9 cellular contexts compared by ENCODE assay signal in genomic region chr12:120263725-120264040, GRCh38. TPM values are rescaled to one million over a fixed set of nuclear protein-coding genes. Genes with fewer than 3 reads are reported as not detected.
DNase-seq lines count a peak whose midpoint lies in the region; ATAC-seq, FAIRE-seq and TF ChIP-seq lines count a peak whose summit lies in the region.
"Had no signal": no experiment of that assay in that cellular context is flagged by ENCODE, and none has a peak within 500 bp of the region (broad histone marks: within the 10 kb centered on the region; RNA-seq: fewer than 3 reads in every experiment).

No MANE protein-coding gene starts in this region.

- ATAC-seq in esophagus mucosa = no peak

- dilution Hi-C loops in endothelial cell of umbilical vein (cut with MboI; ENCODE audit: extremely low pct_ligation_motif_present, low sequenced_read_pairs) = no loop called here

- CTCF ChIA-PET in AG04450 (lab: Charles Lee) (interaction anchor here (0.6 to 21.8 kb wide), 4 partner anchors 29 to 167 kb away, joined by 5 to 685 read pairs (median 34); partner anchors contain the start of gene RPLP0), RWPE1 (lab: Yijun Ruan, JAX) (interaction anchor here (0.6 to 9.2 kb wide), 4 partner anchors 16 to 34 kb away, joined by 3 to 142 read pairs (median 6); no protein-coding TSS in a partner anchor), endothelial cell of umbilical vein (lab: Charles Lee) (interaction anchor here (1.1 to 33.5 kb wide), 6 partner anchors 11 to 63 kb away, joined by 3 to 1402 read pairs (median 13); partner anchors contain the start of genes RNU4-2 and RPLP0)

- H3K4me2 ChIP-seq in endothelial cell of umbilical vein (ENCODE audit: insufficient read depth, low read length) = peak overlapping the region; percentile 91
- no peak overlapping the region for H3K4me2 ChIP-seq in neural cell (ENCODE audit: low read length)

- H3K36me3 ChIP-seq in endothelial cell of umbilical vein (ENCODE audit: control insufficient read depth in 2 of 2, extremely low read depth in 1 of 2, insufficient read depth in 2 of 2, low read length in 2 of 2) (peaks cover 0 to 4% of the 10 kb centered on the region in 2 experiments), neural cell (ENCODE audit: insufficient read depth, low read length) (no peaks in the 10 kb centered on the region)

- no peak for TF ChIP-seq POLR2A in endothelial cell of umbilical vein (IDR thresholded peaks at IDR 0.05; ENCODE audit: low read depth, low read length)

- no peaks in the 10 kb centered on the region for H3K9me2 ChIP-seq in neural cell (ENCODE audit: insufficient read depth, low read length)

- no peaks in the 10 kb centered on the region for H3K27me3 ChIP-seq in AG04450 (ENCODE audit: control insufficient read depth, insufficient read depth, low read length)
- H3K27me3 ChIP-seq in endothelial cell of umbilical vein (ENCODE audit: control insufficient read depth in 2 of 2, insufficient read depth in 2 of 2, low read length in 2 of 2) = no peaks in the 10 kb centered on the region
- no peaks in the 10 kb centered on the region for H3K27me3 ChIP-seq in neural cell (ENCODE audit: insufficient read depth, low read depth, low read length)

- H3K9me3 ChIP-seq in AG04450 (ENCODE audit: control insufficient read depth, insufficient read depth, low read length) (no peaks in the 10 kb centered on the region; the same call in 1 of the 2 replicates), endothelial cell of umbilical vein (replicated peaks; ENCODE audit: control insufficient read depth, insufficient read depth, low read length) (no peaks in the 10 kb centered on the region), neural cell (ENCODE audit: low read length) (no peaks in the 10 kb centered on the region)

- intact Hi-C loops in endothelial cell of umbilical vein (cut with micrococcal nuclease) (loop anchor here (2.0 kb wide), 1 partner anchor 13 kb away; no protein-coding TSS in a partner anchor), head of caudate nucleus (cut with DNase I) (loop anchor here (2.0 kb wide), 1 partner anchor 35 kb away; no protein-coding TSS in a partner anchor)

- TF ChIP-seq RAD21 in neural cell (conservative IDR thresholded peaks at IDR 0.05) = no peak

- no peaks in the 10 kb centered on the region for H3F3A ChIP-seq in neural cell (ENCODE audit: insufficient read depth, low read length, poor library complexity, severe bottlenecking)

- peak overlapping the region; percentile 2 for H3K27ac ChIP-seq in AG04450 (ENCODE audit: low read depth, low read length)
- H3K27ac ChIP-seq in RWPE1 = peak overlapping the region; percentile 96
- H3K27ac ChIP-seq in endothelial cell of umbilical vein (ENCODE audit: insufficient read depth, low read depth, low read length) = peak overlapping the region; percentile 58
- H3K27ac ChIP-seq in neural cell (ENCODE audit: low read length) = no peak overlapping the region

- POLR2A ChIA-PET in AG04450 (lab: Yijun Ruan, JAX) = interaction anchor here (1.3 to 10.0 kb wide), 6 partner anchors 16 to 68 kb away, joined by 3 to 118 read pairs (median 20); partner anchors contain the start of genes RNU4-1, RNU4-2 and RPLP0
- POLR2A ChIA-PET in RWPE1 (lab: Yijun Ruan, JAX; ENCODE audit: low non-redundant PET) = interaction anchor here (0.6 to 5.1 kb wide), 6 partner anchors 24 to 64 kb away, joined by 3 to 64 read pairs (median 6); no protein-coding TSS in a partner anchor
- POLR2A ChIA-PET in endothelial cell of umbilical vein (lab: Charles Lee) = interaction anchor here (1.0 to 8.9 kb wide), 5 partner anchors 22 to 63 kb away, joined by 4 to 88 read pairs (median 39); partner anchors contain the start of genes RNU4-1, RNU4-2 and RPLP0

- H3K4me1 ChIP-seq in endothelial cell of umbilical vein (ENCODE audit: control insufficient read depth, extremely low read depth, insufficient read depth, low read length) = peaks cover 58% of the 10 kb centered on the region

- H2AFZ ChIP-seq in endothelial cell of umbilical vein (ENCODE audit: low read depth, low read length) (no peak overlapping the region), neural cell (ENCODE audit: low read depth, low read length) (no peak overlapping the region)

- H3K9me1 ChIP-seq in endothelial cell of umbilical vein (replicated peaks; ENCODE audit: control insufficient read depth, extremely low read depth, insufficient read depth, low read length) = no peaks in the 10 kb centered on the region

- H3K9ac ChIP-seq in endothelial cell of umbilical vein (replicated peaks; ENCODE audit: extremely low read depth, insufficient read depth, low read length) (peak overlapping the region; percentile 94), neural cell (ENCODE audit: low read length) (no peak overlapping the region)

- DNase-seq in AG04450 (ENCODE audit: low read depth, low spot score) (no peak), RWPE1 (ENCODE audit: low spot score) (no peak), endothelial cell of umbilical vein (ENCODE audit: low read depth, low spot score) (no peak), COR-L47 (lab: John Stamatoyannopoulos, UW) (no peak), NCI-H226 (no peak), head of caudate nucleus (no peak)
- DNase-seq: NCI-H526 had no signal

- peaks cover 68% of the 10 kb centered on the region for H3K79me2 ChIP-seq in endothelial cell of umbilical vein (ENCODE audit: control insufficient read depth, insufficient read depth, low read length)
- H3K79me2 ChIP-seq in neural cell (replicated peaks; ENCODE audit: insufficient read depth, low read length) = no peaks in the 10 kb centered on the region

- H4K20me1 ChIP-seq in endothelial cell of umbilical vein (replicated peaks; ENCODE audit: control insufficient read depth, extremely low read depth, insufficient read depth, low read length) = no peaks in the 10 kb centered on the region
- no peaks in the 10 kb centered on the region for H4K20me1 ChIP-seq in neural cell (ENCODE audit: insufficient read depth)

- FAIRE-seq in endothelial cell of umbilical vein (lab: Jason Lieb, UNC) = no peak

- H3K4me3 ChIP-seq in AG04450 (ENCODE audit: low read depth, low read length) (peak overlapping the region; percentile 77), endothelial cell of umbilical vein (replicated peaks in 1 of 3; ENCODE audit: insufficient read depth in 1 of 3, low read depth in 1 of 3, low read length in 3 of 3) (peak overlapping the region; percentile 60 to 91 (median 65)), neural cell (ENCODE audit: low read length) (peak overlapping the region; percentile 91)

- no TSS peak for BruUV-seq in endothelial cell of umbilical vein (replicated peaks; lab: Mats Ljungman, UMichigan)

- TF ChIP-seq CTCF in AG04450 (IDR thresholded peaks at IDR 0.05; ENCODE audit: low read depth, low read length) (no peak), RWPE1 (conservative IDR thresholded peaks at IDR 0.05; ENCODE audit: low read depth) (no peak), endothelial cell of umbilical vein (IDR thresholded peaks at IDR 0.05; ENCODE audit: extremely low read depth in 1 of 2, insufficient read depth in 1 of 2, low read depth in 1 of 2, low read length in 2 of 2) (no peak), neural cell (IDR thresholded peaks at IDR 0.05; ENCODE audit: poor library complexity, severe bottlenecking) (no peak)

- TF ChIP-seq EP300 in neural cell (conservative IDR thresholded peaks at IDR 0.05; ENCODE audit: poor library complexity, severe bottlenecking) = no peak

RNA-seq across cellular contexts. Expression of gene PXN, which starts 1.8 kb away (rescaled TPM):
- polyA plus RNA-seq in AG04450 (2011; rRNA removed) = 35.0 and 48.1 TPM in 2 replicates
- polyA minus RNA-seq in AG04450 (2011; rRNA and poly(A)+ RNA removed) = 37.7 and 60.7 TPM in 2 replicates
- 228 and 258 TPM in 2 replicates for total RNA-seq in endothelial cell of umbilical vein
- polyA plus RNA-seq in endothelial cell of umbilical vein = 132 and 192 TPM in 2 replicates
- 97.5 and 108 TPM in 2 replicates for polyA plus RNA-seq in endothelial cell of umbilical vein (2011; cell fraction: cytosol; rRNA removed)
- polyA plus RNA-seq in endothelial cell of umbilical vein (2011; cell fraction: nucleus; rRNA removed) = 253 and 301 TPM in 2 replicates
- 204 and 280 TPM in 2 replicates for polyA plus RNA-seq in endothelial cell of umbilical vein (2012)
- 119 and 149 TPM in 2 replicates for polyA minus RNA-seq in endothelial cell of umbilical vein
- polyA minus RNA-seq in endothelial cell of umbilical vein (2011; cell fraction: cytosol; rRNA and poly(A)+ RNA removed) = 23.4 TPM
- 96.7 and 110 TPM in 2 replicates for polyA minus RNA-seq in endothelial cell of umbilical vein (2011; cell fraction: nucleus; rRNA and poly(A)+ RNA removed)
- 5.9 and 6.3 TPM in 2 replicates for polyA plus RNA-seq in neural cell
- 4.6 and 7.4 TPM in 2 replicates for polyA minus RNA-seq in neural cell
- total RNA-seq in esophagus mucosa = 23.6 TPM

RNA-seq across cellular contexts. Expression of gene RNU4-2, which starts 28.0 kb away (rescaled TPM):
- under 0.01 TPM in 2 replicates for polyA plus RNA-seq in AG04450 (2011; rRNA removed)
- polyA minus RNA-seq in AG04450 (2011; rRNA and poly(A)+ RNA removed) = under 0.01 TPM in 2 replicates
- 2,424 and 7,220 TPM in 2 replicates for total RNA-seq in endothelial cell of umbilical vein
- polyA plus RNA-seq in endothelial cell of umbilical vein = under 0.01 TPM in 2 replicates
- polyA plus RNA-seq in endothelial cell of umbilical vein (2011; cell fraction: cytosol; rRNA removed) = under 0.01 TPM in 2 replicates
- under 0.01 TPM in 2 replicates for polyA plus RNA-seq in endothelial cell of umbilical vein (2011; cell fraction: nucleus; rRNA removed)
- polyA plus RNA-seq in endothelial cell of umbilical vein (2012) = 82.7 and 305 TPM in 2 replicates
- polyA minus RNA-seq in endothelial cell of umbilical vein = under 0.01 TPM in 2 replicates
- 34,060 TPM for polyA minus RNA-seq in endothelial cell of umbilical vein (2011; cell fraction: cytosol; rRNA and poly(A)+ RNA removed)
- polyA minus RNA-seq in endothelial cell of umbilical vein (2011; cell fraction: nucleus; rRNA and poly(A)+ RNA removed) = under 0.01 TPM in 2 replicates
- under 0.01 TPM in 1 of 2 replicates, not detected in the other for polyA plus RNA-seq in neural cell
- under 0.01 TPM in 2 replicates for polyA minus RNA-seq in neural cell
- total RNA-seq in esophagus mucosa = 53,824 TPM

RNA-seq across cellular contexts. Expression of gene RNU4-1, which starts 29.4 kb away (rescaled TPM):
- polyA plus RNA-seq in AG04450 (2011; rRNA removed) (under 0.01 TPM in 1 of 2 replicates, not detected in the other), endothelial cell of umbilical vein (under 0.01 TPM in 2 replicates), neural cell (under 0.01 TPM in 1 of 2 replicates, not detected in the other)
- under 0.01 TPM in 2 replicates for polyA minus RNA-seq in AG04450 (2011; rRNA and poly(A)+ RNA removed)
- total RNA-seq in endothelial cell of umbilical vein (2,141 and 7,155 TPM in 2 replicates), esophagus mucosa (20,765 TPM)
- polyA plus RNA-seq in endothelial cell of umbilical vein (2011; cell fraction: cytosol; rRNA removed) = under 0.01 TPM in 1 of 2 replicates, not detected in the other
- polyA plus RNA-seq in endothelial cell of umbilical vein (2011; cell fraction: nucleus; rRNA removed) = under 0.01 TPM in 2 replicates
- 82.7 and 366 TPM in 2 replicates for polyA plus RNA-seq in endothelial cell of umbilical vein (2012)
- polyA minus RNA-seq in endothelial cell of umbilical vein (under 0.01 TPM in 2 replicates), neural cell (under 0.01 TPM in 2 replicates)
- 35,848 TPM for polyA minus RNA-seq in endothelial cell of umbilical vein (2011; cell fraction: cytosol; rRNA and poly(A)+ RNA removed)
- polyA minus RNA-seq in endothelial cell of umbilical vein (2011; cell fraction: nucleus; rRNA and poly(A)+ RNA removed) = under 0.01 TPM in 2 replicates

RNA-seq across cellular contexts. Expression of gene SIRT4, which starts 38.4 kb away (rescaled TPM):
- polyA plus RNA-seq in AG04450 (2011; rRNA removed) = 1.4 and 1.9 TPM in 2 replicates
- 1.6 and 2.6 TPM in 2 replicates for polyA minus RNA-seq in AG04450 (2011; rRNA and poly(A)+ RNA removed)
- 1.2 and 1.4 TPM in 2 replicates for total RNA-seq in endothelial cell of umbilical vein
- 0.76 and 0.79 TPM in 2 replicates for polyA plus RNA-seq in endothelial cell of umbilical vein
- 0.86 and 0.96 TPM in 2 replicates for polyA plus RNA-seq in endothelial cell of umbilical vein (2011; cell fraction: cytosol; rRNA removed)
- 0.76 and 0.83 TPM in 2 replicates for polyA plus RNA-seq in endothelial cell of umbilical vein (2011; cell fraction: nucleus; rRNA removed)
- 0.90 and 1.1 TPM in 2 replicates for polyA plus RNA-seq in endothelial cell of umbilical vein (2012)
- 1.6 and 1.9 TPM in 2 replicates for polyA minus RNA-seq in endothelial cell of umbilical vein
- 1.5 TPM for polyA minus RNA-seq in endothelial cell of umbilical vein (2011; cell fraction: cytosol; rRNA and poly(A)+ RNA removed)
- polyA minus RNA-seq in endothelial cell of umbilical vein (2011; cell fraction: nucleus; rRNA and poly(A)+ RNA removed) = 0.34 and 0.87 TPM in 2 replicates
- polyA plus RNA-seq in neural cell = 9.7 and 13.8 TPM in 2 replicates
- 5.8 and 7.5 TPM in 2 replicates for polyA minus RNA-seq in neural cell
- 0.64 TPM for total RNA-seq in esophagus mucosa
